2 cellular contexts compared by ENCODE assay signal in the genomic region with DNA sequence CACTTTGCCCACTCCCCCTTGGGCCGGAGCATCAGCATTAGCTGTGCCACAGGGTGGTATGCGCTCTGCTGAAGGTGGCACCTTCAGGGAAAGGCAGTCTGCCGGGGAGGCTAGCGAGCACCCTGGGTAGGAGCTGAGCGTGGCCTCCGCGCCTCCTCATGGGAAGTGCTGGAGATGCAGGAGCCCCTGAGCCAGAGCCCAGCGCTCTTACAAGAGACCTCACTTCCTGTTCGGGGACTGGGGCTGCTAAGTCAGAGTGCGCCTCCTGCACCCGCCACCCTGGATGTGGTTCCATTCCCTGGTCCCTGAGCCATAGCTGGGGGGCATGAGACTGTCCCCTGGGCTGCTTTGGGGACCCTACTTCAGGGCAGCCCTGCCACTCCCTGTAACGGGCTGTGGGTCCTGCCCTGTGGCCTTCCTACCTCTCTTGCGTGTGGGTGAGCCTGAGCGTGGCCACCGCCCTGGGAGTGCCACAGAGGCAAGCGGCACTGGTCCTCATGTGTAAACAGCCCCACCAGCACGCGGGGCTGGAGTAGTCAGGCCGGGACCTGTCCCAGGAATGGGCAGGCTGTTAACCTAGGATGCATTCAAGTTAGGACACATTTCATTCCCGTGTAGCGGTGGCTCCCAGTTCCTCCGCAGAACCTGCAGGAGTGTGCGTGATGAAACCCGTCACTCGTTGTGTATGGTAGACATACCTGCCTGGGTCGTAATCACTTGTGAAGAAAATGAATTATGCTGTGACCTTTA.
TF ChIP-seq lines count a peak whose summit lies in the region.

No MANE protein-coding gene starts in this region.

TF ChIP-seq in GM23338, 12 proteins besides CTCF, POLR2A, EP300 and RAD21 (continues in another document):
- TF ChIP-seq ZNF114 (CRISPR knock-in tag; IDR thresholded peaks at IDR 0.05) (no peak), NANOG (IDR thresholded peaks at IDR 0.05; ENCODE audit: borderline replicate concordance) (no peak), JUNB (IDR thresholded peaks at IDR 0.05; ENCODE audit: unreplicated experiment) (no peak), EZH2 (IDR thresholded peaks at IDR 0.05; ENCODE audit: low read depth, unreplicated experiment) (no peak), EZH2phosphoT487 (IDR thresholded peaks at IDR 0.05; ENCODE audit: unreplicated experiment) (no peak), POLR2AphosphoS5 (IDR thresholded peaks at IDR 0.05; ENCODE audit: low read depth) (no peak)
- TF ChIP-seq, protein P1, sequence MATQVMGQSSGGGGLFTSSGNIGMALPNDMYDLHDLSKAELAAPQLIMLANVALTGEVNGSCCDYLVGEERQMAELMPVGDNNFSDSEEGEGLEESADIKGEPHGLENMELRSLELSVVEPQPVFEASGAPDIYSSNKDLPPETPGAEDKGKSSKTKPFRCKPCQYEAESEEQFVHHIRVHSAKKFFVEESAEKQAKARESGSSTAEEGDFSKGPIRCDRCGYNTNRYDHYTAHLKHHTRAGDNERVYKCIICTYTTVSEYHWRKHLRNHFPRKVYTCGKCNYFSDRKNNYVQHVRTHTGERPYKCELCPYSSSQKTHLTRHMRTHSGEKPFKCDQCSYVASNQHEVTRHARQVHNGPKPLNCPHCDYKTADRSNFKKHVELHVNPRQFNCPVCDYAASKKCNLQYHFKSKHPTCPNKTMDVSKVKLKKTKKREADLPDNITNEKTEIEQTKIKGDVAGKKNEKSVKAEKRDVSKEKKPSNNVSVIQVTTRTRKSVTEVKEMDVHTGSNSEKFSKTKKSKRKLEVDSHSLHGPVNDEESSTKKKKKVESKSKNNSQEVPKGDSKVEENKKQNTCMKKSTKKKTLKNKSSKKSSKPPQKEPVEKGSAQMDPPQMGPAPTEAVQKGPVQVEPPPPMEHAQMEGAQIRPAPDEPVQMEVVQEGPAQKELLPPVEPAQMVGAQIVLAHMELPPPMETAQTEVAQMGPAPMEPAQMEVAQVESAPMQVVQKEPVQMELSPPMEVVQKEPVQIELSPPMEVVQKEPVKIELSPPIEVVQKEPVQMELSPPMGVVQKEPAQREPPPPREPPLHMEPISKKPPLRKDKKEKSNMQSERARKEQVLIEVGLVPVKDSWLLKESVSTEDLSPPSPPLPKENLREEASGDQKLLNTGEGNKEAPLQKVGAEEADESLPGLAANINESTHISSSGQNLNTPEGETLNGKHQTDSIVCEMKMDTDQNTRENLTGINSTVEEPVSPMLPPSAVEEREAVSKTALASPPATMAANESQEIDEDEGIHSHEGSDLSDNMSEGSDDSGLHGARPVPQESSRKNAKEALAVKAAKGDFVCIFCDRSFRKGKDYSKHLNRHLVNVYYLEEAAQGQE (IDR thresholded peaks at IDR 0.05; ENCODE audit: unreplicated experiment): no peak
- TF ChIP-seq, protein P2, sequence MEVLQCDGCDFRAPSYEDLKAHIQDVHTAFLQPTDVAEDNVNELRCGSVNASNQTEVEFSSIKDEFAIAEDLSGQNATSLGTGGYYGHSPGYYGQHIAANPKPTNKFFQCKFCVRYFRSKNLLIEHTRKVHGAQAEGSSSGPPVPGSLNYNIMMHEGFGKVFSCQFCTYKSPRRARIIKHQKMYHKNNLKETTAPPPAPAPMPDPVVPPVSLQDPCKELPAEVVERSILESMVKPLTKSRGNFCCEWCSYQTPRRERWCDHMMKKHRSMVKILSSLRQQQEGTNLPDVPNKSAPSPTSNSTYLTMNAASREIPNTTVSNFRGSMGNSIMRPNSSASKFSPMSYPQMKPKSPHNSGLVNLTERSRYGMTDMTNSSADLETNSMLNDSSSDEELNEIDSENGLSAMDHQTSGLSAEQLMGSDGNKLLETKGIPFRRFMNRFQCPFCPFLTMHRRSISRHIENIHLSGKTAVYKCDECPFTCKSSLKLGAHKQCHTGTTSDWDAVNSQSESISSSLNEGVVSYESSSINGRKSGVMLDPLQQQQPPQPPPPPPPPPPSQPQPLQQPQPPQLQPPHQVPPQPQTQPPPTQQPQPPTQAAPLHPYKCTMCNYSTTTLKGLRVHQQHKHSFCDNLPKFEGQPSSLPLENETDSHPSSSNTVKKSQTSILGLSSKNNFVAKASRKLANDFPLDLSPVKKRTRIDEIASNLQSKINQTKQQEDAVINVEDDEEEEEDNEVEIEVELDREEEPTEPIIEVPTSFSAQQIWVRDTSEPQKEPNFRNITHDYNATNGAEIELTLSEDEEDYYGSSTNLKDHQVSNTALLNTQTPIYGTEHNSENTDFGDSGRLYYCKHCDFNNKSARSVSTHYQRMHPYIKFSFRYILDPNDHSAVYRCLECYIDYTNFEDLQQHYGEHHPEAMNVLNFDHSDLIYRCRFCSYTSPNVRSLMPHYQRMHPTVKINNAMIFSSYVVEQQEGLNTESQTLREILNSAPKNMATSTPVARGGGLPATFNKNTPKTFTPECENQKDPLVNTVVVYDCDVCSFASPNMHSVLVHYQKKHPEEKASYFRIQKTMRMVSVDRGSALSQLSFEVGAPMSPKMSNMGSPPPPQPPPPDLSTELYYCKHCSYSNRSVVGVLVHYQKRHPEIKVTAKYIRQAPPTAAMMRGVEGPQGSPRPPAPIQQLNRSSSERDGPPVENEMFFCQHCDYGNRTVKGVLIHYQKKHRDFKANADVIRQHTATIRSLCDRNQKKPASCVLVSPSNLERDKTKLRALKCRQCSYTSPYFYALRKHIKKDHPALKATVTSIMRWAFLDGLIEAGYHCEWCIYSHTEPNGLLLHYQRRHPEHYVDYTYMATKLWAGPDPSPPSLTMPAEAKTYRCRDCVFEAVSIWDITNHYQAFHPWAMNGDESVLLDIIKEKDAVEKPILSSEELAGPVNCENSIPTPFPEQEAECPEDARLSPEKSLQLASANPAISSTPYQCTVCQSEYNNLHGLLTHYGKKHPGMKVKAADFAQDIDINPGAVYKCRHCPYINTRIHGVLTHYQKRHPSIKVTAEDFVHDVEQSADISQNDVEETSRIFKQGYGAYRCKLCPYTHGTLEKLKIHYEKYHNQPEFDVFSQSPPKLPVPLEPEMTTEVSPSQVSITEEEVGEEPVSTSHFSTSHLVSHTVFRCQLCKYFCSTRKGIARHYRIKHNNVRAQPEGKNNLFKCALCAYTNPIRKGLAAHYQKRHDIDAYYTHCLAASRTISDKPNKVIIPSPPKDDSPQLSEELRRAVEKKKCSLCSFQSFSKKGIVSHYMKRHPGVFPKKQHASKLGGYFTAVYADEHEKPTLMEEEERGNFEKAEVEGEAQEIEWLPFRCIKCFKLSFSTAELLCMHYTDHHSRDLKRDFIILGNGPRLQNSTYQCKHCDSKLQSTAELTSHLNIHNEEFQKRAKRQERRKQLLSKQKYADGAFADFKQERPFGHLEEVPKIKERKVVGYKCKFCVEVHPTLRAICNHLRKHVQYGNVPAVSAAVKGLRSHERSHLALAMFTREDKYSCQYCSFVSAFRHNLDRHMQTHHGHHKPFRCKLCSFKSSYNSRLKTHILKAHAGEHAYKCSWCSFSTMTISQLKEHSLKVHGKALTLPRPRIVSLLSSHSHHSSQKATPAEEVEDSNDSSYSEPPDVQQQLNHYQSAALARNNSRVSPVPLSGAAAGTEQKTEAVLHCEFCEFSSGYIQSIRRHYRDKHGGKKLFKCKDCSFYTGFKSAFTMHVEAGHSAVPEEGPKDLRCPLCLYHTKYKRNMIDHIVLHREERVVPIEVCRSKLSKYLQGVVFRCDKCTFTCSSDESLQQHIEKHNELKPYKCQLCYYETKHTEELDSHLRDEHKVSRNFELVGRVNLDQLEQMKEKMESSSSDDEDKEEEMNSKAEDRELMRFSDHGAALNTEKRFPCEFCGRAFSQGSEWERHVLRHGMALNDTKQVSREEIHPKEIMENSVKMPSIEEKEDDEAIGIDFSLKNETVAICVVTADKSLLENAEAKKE (CRISPR knock-in tag; IDR thresholded peaks at IDR 0.05): no peak

TF ChIP-seq in WTC11, 78 proteins besides CTCF, POLR2A, EP300 and RAD21:
- TF ChIP-seq OVOL2 (CRISPR knock-in tag; IDR thresholded peaks at IDR 0.05; ENCODE audit: borderline replicate concordance): no peak
- TF ChIP-seq MYBL2 (CRISPR knock-in tag; IDR thresholded peaks at IDR 0.05): no peak
- no peak for TF ChIP-seq NR1H2 (CRISPR knock-in tag; IDR thresholded peaks at IDR 0.05)
- TF ChIP-seq, protein P3, sequence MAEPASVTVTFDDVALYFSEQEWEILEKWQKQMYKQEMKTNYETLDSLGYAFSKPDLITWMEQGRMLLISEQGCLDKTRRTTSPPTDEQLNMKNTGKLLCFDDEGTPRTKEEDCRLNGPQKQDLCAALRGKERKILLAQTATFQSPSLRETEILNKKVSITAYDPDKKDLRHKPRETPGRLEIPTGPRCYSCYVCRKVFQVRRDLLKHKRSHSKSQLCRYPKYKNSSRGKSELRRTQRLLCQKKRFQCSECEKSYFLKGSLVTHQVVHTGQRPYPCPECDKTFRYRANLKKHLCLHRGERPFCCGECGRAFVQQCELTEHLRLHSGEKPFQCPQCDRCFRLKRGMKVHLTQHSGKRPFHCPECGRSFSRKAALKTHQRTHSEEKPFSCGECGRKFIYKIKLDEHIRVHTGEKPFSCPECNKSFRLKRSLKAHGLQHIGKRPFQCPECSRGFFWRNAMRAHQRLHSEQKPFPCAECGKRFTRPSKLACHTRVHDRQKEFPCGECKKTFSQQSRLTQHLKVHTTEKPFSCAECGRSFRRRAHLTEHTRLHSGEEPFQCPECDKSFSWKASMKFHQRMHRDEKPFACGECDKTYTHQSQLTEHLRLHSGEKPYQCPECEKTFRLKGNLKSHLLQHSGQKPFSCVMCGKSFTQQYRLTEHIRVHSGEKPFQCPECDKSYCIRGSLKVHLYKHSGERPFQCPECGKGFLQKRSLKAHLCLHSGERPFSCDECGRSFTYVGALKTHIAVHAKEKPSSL (CRISPR knock-in tag; conservative IDR thresholded peaks at IDR 0.05): no peak
- TF ChIP-seq, protein P4, sequence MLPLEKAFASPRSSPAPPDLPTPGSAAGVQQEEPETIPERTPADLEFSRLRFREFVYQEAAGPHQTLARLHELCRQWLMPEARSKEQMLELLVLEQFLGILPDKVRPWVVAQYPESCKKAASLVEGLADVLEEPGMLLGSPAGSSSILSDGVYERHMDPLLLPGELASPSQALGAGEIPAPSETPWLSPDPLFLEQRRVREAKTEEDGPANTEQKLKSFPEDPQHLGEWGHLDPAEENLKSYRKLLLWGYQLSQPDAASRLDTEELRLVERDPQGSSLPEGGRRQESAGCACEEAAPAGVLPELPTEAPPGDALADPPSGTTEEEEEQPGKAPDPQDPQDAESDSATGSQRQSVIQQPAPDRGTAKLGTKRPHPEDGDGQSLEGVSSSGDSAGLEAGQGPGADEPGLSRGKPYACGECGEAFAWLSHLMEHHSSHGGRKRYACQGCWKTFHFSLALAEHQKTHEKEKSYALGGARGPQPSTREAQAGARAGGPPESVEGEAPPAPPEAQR (CRISPR knock-in tag; IDR thresholded peaks at IDR 0.05): no peak
- TF ChIP-seq CREM (CRISPR knock-in tag; IDR thresholded peaks at IDR 0.05): no peak
- TF ChIP-seq, protein P5, sequence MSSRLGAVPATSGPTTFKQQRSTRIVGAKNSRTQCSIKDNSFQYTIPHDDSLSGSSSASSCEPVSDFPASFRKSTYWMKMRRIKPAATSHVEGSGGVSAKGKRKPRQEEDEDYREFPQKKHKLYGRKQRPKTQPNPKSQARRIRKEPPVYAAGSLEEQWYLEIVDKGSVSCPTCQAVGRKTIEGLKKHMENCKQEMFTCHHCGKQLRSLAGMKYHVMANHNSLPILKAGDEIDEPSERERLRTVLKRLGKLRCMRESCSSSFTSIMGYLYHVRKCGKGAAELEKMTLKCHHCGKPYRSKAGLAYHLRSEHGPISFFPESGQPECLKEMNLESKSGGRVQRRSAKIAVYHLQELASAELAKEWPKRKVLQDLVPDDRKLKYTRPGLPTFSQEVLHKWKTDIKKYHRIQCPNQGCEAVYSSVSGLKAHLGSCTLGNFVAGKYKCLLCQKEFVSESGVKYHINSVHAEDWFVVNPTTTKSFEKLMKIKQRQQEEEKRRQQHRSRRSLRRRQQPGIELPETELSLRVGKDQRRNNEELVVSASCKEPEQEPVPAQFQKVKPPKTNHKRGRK (CRISPR knock-in tag; IDR thresholded peaks at IDR 0.05; ENCODE audit: borderline replicate concordance): no peak
